Comparison of ENCODE assay signal across 1 cellular context in genomic region chr20:59032023-59032712, GRCh38.
TF ChIP-seq lines count a peak whose summit lies in the region.

TSS of gene ATP5F1E (minus strand) at chr20:59032335. CDS start at chr20:59032251, 84 bp downstream.

TF ChIP-seq in GM23338, 12 proteins besides CTCF, POLR2A, EP300 and RAD21 (continued from another document):
- TF ChIP-seq ZNF462 (CRISPR knock-in tag; IDR thresholded peaks at IDR 0.05) (no peak), CREB1 (CRISPR knock-in tag; IDR thresholded peaks at IDR 0.05; ENCODE audit: low read depth) (0 out of 2 replicates have a peak, but pooled peaks have one; percentile 38)
